In genomic region chr17:77875881-77876509, GRCh38 we compare ENCODE assay signal across 1 cellular context.
TF ChIP-seq lines count a peak whose summit lies in the region.

No MANE protein-coding gene starts in this region.

TF ChIP-seq in K562, 482 proteins besides CTCF, POLR2A, EP300 and RAD21 (continued from another document and continues in another):
- TF ChIP-seq ARID1B (IDR thresholded peaks at IDR 0.05) (peak; percentile 74; the same call in 1 of the 2 replicates), TEAD1 (CRISPR knock-in tag; IDR thresholded peaks at IDR 0.05) (no peak; a peak in 1 of 4 replicates), TAF1 (IDR thresholded peaks at IDR 0.05; ENCODE audit: control insufficient read depth, extremely low read depth, insufficient read depth, low read length, severe bottlenecking) (peak; percentile 59), UBTF (IDR thresholded peaks at IDR 0.05; ENCODE audit: borderline replicate concordance in 1 of 2, low read depth in 2 of 2, low read length in 2 of 2) (0 out of 4 replicates have a peak, but pooled peaks of 1 of the 2 experiments have one; percentile 51), NUFIP1 (IDR thresholded peaks at IDR 0.05; ENCODE audit: partially characterized antibody) (peak; percentile 68), TAL1 (IDR thresholded peaks at IDR 0.05) (0 out of 2 replicates have a peak, but pooled peaks have one; percentile 18), TBL1XR1 (IDR thresholded peaks at IDR 0.05; ENCODE audit: low read length in 2 of 2) (0 out of 4 replicates have a peak, but pooled peaks of 1 of the 2 experiments have one; percentile 41), DACH1 (IDR thresholded peaks at IDR 0.05; ENCODE audit: partially characterized antibody) (peak; percentile 61), SMARCE1 (IDR thresholded peaks at IDR 0.05) (peak; percentile 84), ATF1 (CRISPR knock-in tag; IDR thresholded peaks at IDR 0.05) (no peak), ATF1 (tag; IDR thresholded peaks at IDR 0.05) (peak; percentile 60; the same call in 1 of the 2 replicates), RNF2 (IDR thresholded peaks at IDR 0.05) (no peak), JUN (IDR thresholded peaks at IDR 0.05; ENCODE audit: borderline replicate concordance, low read depth, low read length) (peak; percentile 91), JUN (CRISPR knock-in tag; IDR thresholded peaks at IDR 0.05; ENCODE audit: borderline replicate concordance) (no peak), MAX (CRISPR knock-in tag; IDR thresholded peaks at IDR 0.05) (peak; percentile 60), ZNF407 (IDR thresholded peaks at IDR 0.05; ENCODE audit: low read depth) (no peak), MEIS2 (IDR thresholded peaks at IDR 0.05; ENCODE audit: partially characterized antibody) (peak; percentile 90), HDAC1 (IDR thresholded peaks at IDR 0.05) (peak in 1 of 2 experiments; percentile 16; a peak in 1 of 4 replicates), C11orf30 (IDR thresholded peaks at IDR 0.05; ENCODE audit: low read depth) (peak; percentile 96), FOS (IDR thresholded peaks at IDR 0.05; ENCODE audit: extremely low read depth, insufficient read length) (peak; percentile 62), MAFG (tag; conservative IDR thresholded peaks at IDR 0.05) (peak; percentile 95), KDM1A (IDR thresholded peaks at IDR 0.05) (peak in 1 of 2 experiments; percentile 16; a peak in 1 of 4 replicates), SPI1 (IDR thresholded peaks at IDR 0.05; ENCODE audit: borderline replicate concordance, low read depth, low read length) (peak; percentile 99), FOSL1 (tag; conservative IDR thresholded peaks at IDR 0.05) (peak; percentile 96), ID3 (CRISPR knock-in tag; IDR thresholded peaks at IDR 0.05) (no peak), ID3 (tag; IDR thresholded peaks at IDR 0.05) (peak; percentile 71), TCF3 (CRISPR knock-in tag; IDR thresholded peaks at IDR 0.05) (peak; percentile 8; the same call in 1 of the 2 replicates), FOXP4 (CRISPR knock-in tag; IDR thresholded peaks at IDR 0.05; ENCODE audit: borderline replicate concordance) (peak; percentile 25; the same call in 1 of the 2 replicates), MBD2 (IDR thresholded peaks at IDR 0.05; ENCODE audit: borderline replicate concordance, low read depth) (0 out of 2 replicates have a peak, but pooled peaks have one; percentile 34), MAFF (IDR thresholded peaks at IDR 0.05; ENCODE audit: low read length) (peak; percentile 94), E2F3 (CRISPR knock-in tag; IDR thresholded peaks at IDR 0.05) (no peak), GATA2 (CRISPR knock-in tag; IDR thresholded peaks at IDR 0.05) (0 out of 2 replicates have a peak, but pooled peaks have one; percentile 39), SMARCA4 (IDR thresholded peaks at IDR 0.05) (peak; percentile 84), NFRKB (IDR thresholded peaks at IDR 0.05; ENCODE audit: low read depth) (peak; percentile 73; the same call in 1 of the 2 replicates), FOXJ2 (tag; IDR thresholded peaks at IDR 0.05) (peak; percentile 93), RNF219 (CRISPR knock-in tag; IDR thresholded peaks at IDR 0.05) (no peak), TEAD4 (IDR thresholded peaks at IDR 0.05; ENCODE audit: low read length) (peak; percentile 28; the same call in 1 of the 2 replicates), TEAD4 (CRISPR knock-in tag; IDR thresholded peaks at IDR 0.05; ENCODE audit: borderline replicate concordance) (no peak), ZNF511 (CRISPR knock-in tag; IDR thresholded peaks at IDR 0.05) (peak; percentile 20; the same call in 1 of the 2 replicates), ZNF121 (CRISPR knock-in tag; conservative IDR thresholded peaks at IDR 0.05) (no peak), MAFK (IDR thresholded peaks at IDR 0.05; ENCODE audit: low read length) (peak; percentile 90), XRCC5 (IDR thresholded peaks at IDR 0.05; ENCODE audit: low read depth, low read length) (0 out of 2 replicates have a peak, but pooled peaks have one; percentile 25), PBX2 (CRISPR knock-in tag; IDR thresholded peaks at IDR 0.05; ENCODE audit: low read depth) (no peak), PBX2 (tag; conservative IDR thresholded peaks at IDR 0.05; ENCODE audit: low read depth) (peak; percentile 86), CTBP1 (IDR thresholded peaks at IDR 0.05; ENCODE audit: borderline replicate concordance) (peak; percentile 79; the same call in 1 of the 2 replicates), ZBTB17 (CRISPR knock-in tag; IDR thresholded peaks at IDR 0.05) (peak; percentile 39; the same call in 1 of the 2 replicates), ZNF239 (CRISPR knock-in tag; IDR thresholded peaks at IDR 0.05) (no peak), TAF7 (tag; IDR thresholded peaks at IDR 0.05) (no peak), PHF8 (IDR thresholded peaks at IDR 0.05; ENCODE audit: borderline replicate concordance, low read length) (peak; percentile 16; the same call in 1 of the 2 replicates), PTRF (tag; IDR thresholded peaks at IDR 0.05) (no peak; the same call in 1 of the 2 replicates)
